In genomic region chr11:65334696-65335295, GRCh38 we compare ENCODE assay signal across 10 cellular contexts. TPM values are rescaled to one million over a fixed set of nuclear protein-coding genes. Genes with fewer than 3 reads are reported as not detected.
DNase-seq lines count a peak whose midpoint lies in the region; ATAC-seq and TF ChIP-seq lines count a peak whose summit lies in the region.
"Had no signal": no experiment of that assay in that cellular context is flagged by ENCODE, and none has a peak within 500 bp of the region (broad histone marks: within the 10 kb centered on the region; RNA-seq: fewer than 3 reads in every experiment).

No MANE protein-coding gene starts in this region.

- no peaks in the 10 kb centered on the region for H3K9me2 ChIP-seq in MM.1S (replicated peaks; ENCODE audit: insufficient read depth, low read length)

- H3K4me3 Mint-ChIP-seq in chondrocyte (ENCODE audit: unreplicated experiment) (peak overlapping the region; percentile 89), natural killer cell (peak overlapping the region; percentile 100)

- H3K27me3 Mint-ChIP-seq in chondrocyte (ENCODE audit: low read depth) (no peaks in the 10 kb centered on the region), natural killer cell (ENCODE audit: low read depth in 2 of 2) (no peaks in the 10 kb centered on the region)

- TF ChIP-seq CTCF in BE2C (IDR thresholded peaks at IDR 0.05; ENCODE audit: low read depth, low read length), result no peak
- TF ChIP-seq CTCF in MM.1S (IDR thresholded peaks at IDR 0.05; ENCODE audit: low read length), result no peak
- no peak for TF ChIP-seq CTCF in chondrocyte (IDR thresholded peaks at IDR 0.05)
- TF ChIP-seq CTCF in natural killer cell (IDR thresholded peaks at IDR 0.05), result no peak

- H3K4me1 ChIP-seq in BE2C (no peaks in the 10 kb centered on the region), MM.1S (ENCODE audit: low read length) (peaks cover 13% of the 10 kb centered on the region)

- H3K79me2 ChIP-seq in MM.1S (ENCODE audit: low read length), result peaks cover 58% of the 10 kb centered on the region

- no peak for DNase-seq in BE2C
- DNase-seq in MM.1S, result no peak
- no peak for DNase-seq in chondrocyte (ENCODE audit: low spot score)
- DNase-seq in natural killer cell, result no peak
- no peak for DNase-seq in left colon
- no peak for DNase-seq in cerebellar cortex (ENCODE audit: low spot score)
- DNase-seq: activated CD8-positive, alpha-beta memory T cell treated with anti-CD3 and anti-CD28 coated beads, Interleukin-2, amount 50 U/mL, for 48 hours; stimulated activated CD8-positive, alpha-beta memory T cell treated with anti-CD3 and anti-CD28 coated beads, Interleukin-4, amount 100 ng/mL, for 48 hours had no signal

- peak overlapping the region; percentile 94 for H3K4me2 ChIP-seq in MM.1S (ENCODE audit: low read depth, low read length)

- H3K4me3 ChIP-seq in BE2C (ENCODE audit: low read depth, low read length), result peak overlapping the region; percentile 79
- peak overlapping the region; percentile 77 for H3K4me3 ChIP-seq in MM.1S (ENCODE audit: low read length)

- H3F3A ChIP-seq in MM.1S (ENCODE audit: insufficient read depth, low read length), result no peaks in the 10 kb centered on the region

- H3K36me3 Mint-ChIP-seq in chondrocyte (ENCODE audit: low read depth) (peaks cover 4% of the 10 kb centered on the region), natural killer cell (no peaks in the 10 kb centered on the region)

- peak overlapping the region; percentile 75; the same call in 1 of the 2 replicates for H3K9ac ChIP-seq in MM.1S (ENCODE audit: low read length)

- H2AFZ ChIP-seq in MM.1S (ENCODE audit: low read length), result no peak overlapping the region

- H3K9me3 Mint-ChIP-seq in chondrocyte (ENCODE audit: low read depth) (no peaks in the 10 kb centered on the region), natural killer cell (no peaks in the 10 kb centered on the region)

- H3K27me3 ChIP-seq in BE2C (no peaks in the 10 kb centered on the region), MM.1S (replicated peaks; ENCODE audit: insufficient read depth, low read length) (no peaks in the 10 kb centered on the region)

- no peaks in the 10 kb centered on the region for H3K9me3 ChIP-seq in BE2C
- no peaks in the 10 kb centered on the region for H3K9me3 ChIP-seq in MM.1S (replicated peaks; ENCODE audit: insufficient read depth, low read length)

- H3K27ac Mint-ChIP-seq in chondrocyte (ENCODE audit: unreplicated experiment) (peak overlapping the region; percentile 78), natural killer cell (peak overlapping the region; percentile 65 to 98)

- no peaks in the 10 kb centered on the region; the same call in 1 of the 2 replicates for H4K20me1 ChIP-seq in MM.1S (ENCODE audit: insufficient read depth, low read length)

- no peaks in the 10 kb centered on the region; the same call in 1 of the 2 replicates for H3K36me3 ChIP-seq in BE2C
- H3K36me3 ChIP-seq in MM.1S (replicated peaks; ENCODE audit: insufficient read depth, low read length), result no peaks in the 10 kb centered on the region

- no peak overlapping the region for H3K27ac ChIP-seq in MM.1S (ENCODE audit: low read length)

- H3K4me1 Mint-ChIP-seq in chondrocyte (ENCODE audit: low read depth) (peaks cover 31% of the 10 kb centered on the region), natural killer cell (peaks cover 40 to 41% of the 10 kb centered on the region in 2 donors)

- ATAC-seq in natural killer cell, result no peak
- ATAC-seq in HG03354 (IDR thresholded peaks at IDR 0.05; ENCODE audit: poor library complexity, severe bottlenecking, unreplicated experiment), result no peak
- ATAC-seq in left colon, result no peak
- no peak for ATAC-seq in HG03095 (IDR thresholded peaks at IDR 0.05; ENCODE audit: unreplicated experiment)

- intact Hi-C loops in natural killer cell (cut with micrococcal nuclease) (loop anchor here (5.0 to 10.0 kb wide), 2 partner anchors 132 to 490 kb away; partner anchors contain the start of gene CDC42BPG), left colon (cut with DNase I, micrococcal nuclease) (no loop called here)

RNA-seq across cellular contexts. Expression of gene DPF2, which starts 1.1 kb away (rescaled TPM):
- polyA plus RNA-seq in BE2C (2012; ENCODE audit: insufficient read depth, insufficient read length, low read depth), result 59.0 TPM
- 49.7 to 52.3 TPM (median 49.9 TPM) in 3 replicates for total RNA-seq in chondrocyte
- 100 to 1,000 TPM in 1 of 3 donors, 10 to 100 TPM in 2; 69.6 to 102 (median 89.1) TPM for total RNA-seq in natural killer cell
- 10 to 100 TPM; 25.9 to 33.1 TPM for total RNA-seq in left colon

RNA-seq across cellular contexts. Expression of gene TIGD3, which starts 19.8 kb away (rescaled TPM):
- 0.43 TPM for polyA plus RNA-seq in BE2C (2012; ENCODE audit: insufficient read depth, insufficient read length, low read depth)
- total RNA-seq in chondrocyte (0.10 to 0.18 TPM in 2 of 3 replicates, not detected in the other), natural killer cell (1 to 10 TPM in 2 of 3 donors, under 1 TPM in 1; 0.70 to 2.2 (median 1.2) TPM), left colon (under 1 TPM; 0.20 to 0.61 TPM)

RNA-seq across cellular contexts. Expression of gene CDC42EP2, which starts 20.1 kb away (rescaled TPM):
- 14.6 TPM for polyA plus RNA-seq in BE2C (2012; ENCODE audit: insufficient read depth, insufficient read length, low read depth)
- total RNA-seq in chondrocyte, result 7.3 to 12.8 TPM (median 12.6 TPM) in 3 replicates
- 1 to 10 TPM; 1.4 to 1.5 (median 1.5) TPM for total RNA-seq in natural killer cell
- total RNA-seq in left colon, result 10 to 100 TPM; 10.3 to 16.2 TPM

RNA-seq across cellular contexts. Expression of gene SLC25A45, which starts 47.6 kb away (rescaled TPM):
- 2.7 TPM for polyA plus RNA-seq in BE2C (2012; ENCODE audit: insufficient read depth, insufficient read length, low read depth)
- total RNA-seq in chondrocyte (11.7 to 14.4 TPM (median 13.1 TPM) in 3 replicates), natural killer cell (10 to 100 TPM; 50.9 to 61.1 (median 61.0) TPM), left colon (1 to 10 TPM; 5.8 to 8.4 TPM)

RNA-seq across cellular contexts. Expression of gene FRMD8, which starts 51.6 kb away (rescaled TPM):
- polyA plus RNA-seq in BE2C (2012; ENCODE audit: insufficient read depth, insufficient read length, low read depth), result 12.5 TPM
- total RNA-seq in chondrocyte, result 43.6 to 49.6 TPM (median 45.5 TPM) in 3 replicates
- total RNA-seq in natural killer cell, result 10 to 100 TPM; 45.6 to 58.4 (median 57.7) TPM
- 10 to 100 TPM; 38.1 to 42.2 TPM for total RNA-seq in left colon
